In the genomic region with DNA sequence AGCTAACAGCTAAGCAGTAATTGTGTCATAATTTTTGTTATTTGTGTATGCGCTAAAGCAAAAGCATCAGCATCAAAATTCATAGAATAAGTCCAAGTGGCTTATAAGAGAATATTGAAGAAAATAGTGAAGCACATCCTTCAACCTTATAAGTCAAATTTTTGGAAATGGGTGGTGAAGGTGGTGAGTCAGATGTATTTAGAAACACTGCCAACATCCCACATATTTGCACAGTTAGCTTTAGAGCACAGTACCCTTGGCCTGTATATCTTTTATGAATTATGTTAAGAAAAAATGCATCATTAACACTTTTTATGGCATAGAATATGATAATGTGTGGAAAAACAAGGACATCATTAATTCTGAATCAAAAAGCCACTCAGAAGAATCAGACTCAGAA, we compare ENCODE assay signal across 37 cellular contexts. TPM values are rescaled to one million over a fixed set of nuclear protein-coding genes. Genes with fewer than 3 reads are reported as not detected.
"Had no signal": no experiment of that assay in that cellular context is flagged by ENCODE, and none has a peak within 500 bp of the region (broad histone marks: within the 10 kb centered on the region; RNA-seq: fewer than 3 reads in every experiment).

No MANE protein-coding gene starts in this region.

- H3K36me3 ChIP-seq: MG63 had no signal

- H3K9me3 ChIP-seq: MG63 had no signal

- DNase-seq: Karpas-422, Kasumi-1, MG63, MM.1S, MV-4-11, NCI-H1048, NCI-H1092, NCI-H1092 treated with DMSO at 0.1 percent for 48 hours, NCI-H1105, NCI-H1105 treated with DMSO at 0.1 percent for 48 hours, NCI-H1417, NCI-H1417 treated with DMSO at 0.1 percent for 48 hours, NCI-H1436, NCI-H1436 treated with DMSO at 0.1 percent for 48 hours, NCI-H146, NCI-H1694, NCI-H1694 treated with DMSO at 0.1 percent for 48 hours, NCI-H187, NCI-H187 treated with DMSO at 0.1 percent for 48 hours, NCI-H1930, NCI-H2029, NCI-H2029 treated with DMSO at 0.1 percent for 48 hours, NCI-H2081, NCI-H2081 treated with DMSO at 0.1 percent for 48 hours, NCI-H2107, NCI-H2171, NCI-H2171 treated with DMSO at 0.1 percent for 48 hours, NCI-H2227 treated with DMSO at 0.1 percent for 48 hours, NCI-H345, NCI-H446, NCI-H446 treated with DMSO at 0.1 percent for 48 hours, NCI-H510A, NCI-H510A treated with DMSO at 0.1 percent for 48 hours, NCI-H524 had no signal

- H3K4me3 ChIP-seq: MG63 had no signal

RNA-seq across cellular contexts. Expression of gene SYT10, which starts 8.0 kb away (rescaled TPM):
- total RNA-seq: LHCN-M2, MCF 10A, NCI-H460 had no signal
